In the genomic region with DNA sequence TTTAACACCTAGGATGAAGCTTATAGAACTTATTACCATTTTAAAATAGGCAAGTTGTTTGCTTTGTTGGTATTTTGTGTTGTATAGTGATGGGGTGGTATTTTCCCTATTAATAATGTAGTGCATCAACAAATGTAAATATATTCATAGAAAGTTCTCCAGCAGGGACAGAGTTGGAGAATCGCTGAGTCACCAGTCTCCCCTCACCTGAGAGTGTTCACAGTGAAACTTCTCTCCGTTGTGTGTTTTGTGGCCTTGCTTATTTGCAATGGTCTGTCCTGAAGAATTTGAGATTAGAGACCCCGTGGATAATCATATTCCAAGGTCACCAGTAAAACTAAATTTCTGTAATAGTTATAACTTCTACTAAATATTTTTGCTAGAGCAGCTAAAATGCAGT, we compare ENCODE assay signal across 31 cellular contexts.
"Had no signal": no experiment of that assay in that cellular context is flagged by ENCODE, and none has a peak within 500 bp of the region (broad histone marks: within the 10 kb centered on the region; RNA-seq: fewer than 3 reads in every experiment).

No MANE protein-coding gene starts in this region.

- H3K4me2 ChIP-seq: PC-9, SK-N-SH had no signal

- H3K4me1 ChIP-seq: SJCRH30 had no signal

- H3K27ac Mint-ChIP-seq: activated CD4-positive, alpha-beta memory T cell treated with anti-CD3 and anti-CD28 coated beads, Interleukin-2, amount 10 ng/mL, durations not matched to agents 7 days and 5 days; activated CD8-positive, alpha-beta memory T cell treated with anti-CD3 and anti-CD28 coated beads, Interleukin-2, amount 10 ng/mL, durations not matched to agents 7 days and 5 days; activated naive CD4-positive, alpha-beta T cell treated with anti-CD3 and anti-CD28 coated beads, Interleukin-2, amount 10 ng/mL, durations not matched to agents 7 days and 5 days; activated naive CD8-positive, alpha-beta T cell treated with anti-CD3 and anti-CD28 coated beads for 36 hours; T-helper 1 cell treated with Interleukin-12 subunit alpha and Interleukin-12 subunit beta and Interleukin-4 antibody, amounts not matched to agents 30 μg/mL and 1 μg/mL, for 36 hours; T-helper 2 cell treated with Interferon-gamma antibody and Interleukin-4, amounts not matched to agents 5 μg/mL and 100 μg/mL, for 36 hours; WTC11 had no signal

- ATAC-seq: activated CD8-positive, alpha-beta memory T cell treated with anti-CD3 and anti-CD28 coated beads, Interleukin-2, amount 10 ng/mL, durations not matched to agents 7 days and 5 days; WTC11 had no signal

- H3K36me3 ChIP-seq: brain microvascular endothelial cell, SJCRH30 had no signal

- H3K4me1 Mint-ChIP-seq: activated CD4-positive, alpha-beta memory T cell treated with anti-CD3 and anti-CD28 coated beads, Interleukin-2, amount 10 ng/mL, durations not matched to agents 7 days and 5 days; activated CD8-positive, alpha-beta memory T cell treated with anti-CD3 and anti-CD28 coated beads, Interleukin-2, amount 10 ng/mL, durations not matched to agents 7 days and 5 days; activated naive CD4-positive, alpha-beta T cell treated with anti-CD3 and anti-CD28 coated beads, Interleukin-2, amount 10 ng/mL, durations not matched to agents 7 days and 5 days; activated naive CD8-positive, alpha-beta T cell treated with anti-CD3 and anti-CD28 coated beads for 36 hours had no signal

- H2AFZ ChIP-seq: PC-9 had no signal

- DNase-seq: activated CD4-positive, alpha-beta memory T cell treated with anti-CD3 and anti-CD28 coated beads, Interleukin-2, amount 10 ng/mL, durations not matched to agents 7 days and 5 days; activated CD4-positive, alpha-beta T cell treated with anti-CD3 and anti-CD28 coated beads for 4 hours; activated CD4-positive, alpha-beta T cell treated with anti-CD3 and anti-CD28 coated beads, Interleukin-2, amount 50 U/mL, for 1 hour; activated CD4-positive, CD25-positive, alpha-beta regulatory T cell treated with anti-CD3 and anti-CD28 coated beads, Interleukin-2, amount 50 U/mL, for 72 hours; activated CD8-positive, alpha-beta memory T cell treated with anti-CD3 and anti-CD28 coated beads for 24 hours; activated CD8-positive, alpha-beta memory T cell treated with anti-CD3 and anti-CD28 coated beads, Interleukin-2, amount 10 ng/mL, durations not matched to agents 7 days and 5 days; activated CD8-positive, alpha-beta memory T cell treated with anti-CD3 and anti-CD28 coated beads, Interleukin-2, amount 50 U/mL, for 48 hours; activated effector memory CD4-positive, alpha-beta T cell treated with Interleukin-2 at 50 U/mL for 16 hours; activated naive CD4-positive, alpha-beta T cell treated with anti-CD3 and anti-CD28 coated beads, Interleukin-2, amount 10 ng/mL, durations not matched to agents 7 days and 5 days; activated naive CD8-positive, alpha-beta T cell treated with anti-CD3 and anti-CD28 coated beads for 36 hours; activated T-cell treated with anti-CD3 and anti-CD28 coated beads, Interleukin-2, amount 50 U/mL, for 48 hours; amniotic stem cell; aorta; brain microvascular endothelial cell; central memory CD4-positive, alpha-beta T cell; Karpas-422; NCI-H1105; NCI-H1417 treated with DMSO at 0.1 percent for 48 hours; NCI-H1694; NCI-H1930; NCI-H2081 treated with DMSO at 0.1 percent for 48 hours; NCI-H345; NCI-H524 treated with DMSO at 0.1 percent for 48 hours; PC-9; SHP77; SJCRH30; SK-N-SH had no signal

- FAIRE-seq: TTC549 had no signal

- H3K4me3 Mint-ChIP-seq: activated CD4-positive, alpha-beta memory T cell treated with anti-CD3 and anti-CD28 coated beads, Interleukin-2, amount 10 ng/mL, durations not matched to agents 7 days and 5 days; activated CD8-positive, alpha-beta memory T cell treated with anti-CD3 and anti-CD28 coated beads, Interleukin-2, amount 10 ng/mL, durations not matched to agents 7 days and 5 days; activated naive CD4-positive, alpha-beta T cell treated with anti-CD3 and anti-CD28 coated beads, Interleukin-2, amount 10 ng/mL, durations not matched to agents 7 days and 5 days; activated naive CD8-positive, alpha-beta T cell treated with anti-CD3 and anti-CD28 coated beads for 36 hours; T-helper 1 cell treated with Interleukin-12 subunit alpha and Interleukin-12 subunit beta and Interleukin-4 antibody, amounts not matched to agents 30 μg/mL and 1 μg/mL, for 36 hours; T-helper 2 cell treated with Interferon-gamma antibody and Interleukin-4, amounts not matched to agents 5 μg/mL and 100 μg/mL, for 36 hours; WTC11 had no signal

- H3K27me3 Mint-ChIP-seq: activated CD4-positive, alpha-beta memory T cell treated with anti-CD3 and anti-CD28 coated beads, Interleukin-2, amount 10 ng/mL, durations not matched to agents 7 days and 5 days; activated CD8-positive, alpha-beta memory T cell treated with anti-CD3 and anti-CD28 coated beads, Interleukin-2, amount 10 ng/mL, durations not matched to agents 7 days and 5 days; activated naive CD4-positive, alpha-beta T cell treated with anti-CD3 and anti-CD28 coated beads, Interleukin-2, amount 10 ng/mL, durations not matched to agents 7 days and 5 days; activated naive CD8-positive, alpha-beta T cell treated with anti-CD3 and anti-CD28 coated beads for 36 hours had no signal

- H3K9me3 ChIP-seq: SJCRH30, SK-N-SH had no signal

- H3K9me3 Mint-ChIP-seq: activated CD4-positive, alpha-beta memory T cell treated with anti-CD3 and anti-CD28 coated beads, Interleukin-2, amount 10 ng/mL, durations not matched to agents 7 days and 5 days; activated naive CD4-positive, alpha-beta T cell treated with anti-CD3 and anti-CD28 coated beads, Interleukin-2, amount 10 ng/mL, durations not matched to agents 7 days and 5 days; activated naive CD8-positive, alpha-beta T cell treated with anti-CD3 and anti-CD28 coated beads for 36 hours; T-helper 1 cell treated with Interleukin-12 subunit alpha and Interleukin-12 subunit beta and Interleukin-4 antibody, amounts not matched to agents 30 μg/mL and 1 μg/mL, for 36 hours; T-helper 2 cell treated with Interferon-gamma antibody and Interleukin-4, amounts not matched to agents 5 μg/mL and 100 μg/mL, for 36 hours; WTC11 had no signal

- H3K27ac ChIP-seq: brain microvascular endothelial cell, PC-9, SJCRH30 had no signal

- H3K4me3 ChIP-seq: PC-9, SJCRH30 had no signal

- H3K9ac ChIP-seq: SK-N-SH had no signal

- H3K27me3 ChIP-seq: brain microvascular endothelial cell, SJCRH30 had no signal

- H3K36me3 Mint-ChIP-seq: activated CD8-positive, alpha-beta memory T cell treated with anti-CD3 and anti-CD28 coated beads, Interleukin-2, amount 10 ng/mL, durations not matched to agents 7 days and 5 days; activated naive CD4-positive, alpha-beta T cell treated with anti-CD3 and anti-CD28 coated beads, Interleukin-2, amount 10 ng/mL, durations not matched to agents 7 days and 5 days; activated naive CD8-positive, alpha-beta T cell treated with anti-CD3 and anti-CD28 coated beads for 36 hours; WTC11 had no signal
